Comparison of ENCODE assay signal across 29 cellular contexts in genomic region chr17:47013341-47013740, GRCh38. TPM values are rescaled to one million over a fixed set of nuclear protein-coding genes. Genes with fewer than 3 reads are reported as not detected.
DNase-seq lines count a peak whose midpoint lies in the region; ATAC-seq, FAIRE-seq and TF ChIP-seq lines count a peak whose summit lies in the region.
"Had no signal": no experiment of that assay in that cellular context is flagged by ENCODE, and none has a peak within 500 bp of the region (broad histone marks: within the 10 kb centered on the region; RNA-seq: fewer than 3 reads in every experiment).

No MANE protein-coding gene starts in this region.

- H3K4me1 ChIP-seq in astrocyte (ENCODE audit: insufficient read depth, low read length), result peaks cover 7% of the 10 kb centered on the region
- no peaks in the 10 kb centered on the region for H3K4me1 ChIP-seq in aorta (ENCODE audit: control insufficient read depth in 1 of 2, insufficient read depth in 2 of 2, low read length in 2 of 2)
- H3K4me1 ChIP-seq: BLaER1 had no signal

- H3K4me3 ChIP-seq in astrocyte (ENCODE audit: insufficient read depth, low read depth, low read length) (no peak overlapping the region), aorta (ENCODE audit: low read length in 2 of 2) (no peak overlapping the region)
- H3K4me3 ChIP-seq: BLaER1, GM12878, K562 had no signal

- H3K36me3 ChIP-seq in astrocyte (ENCODE audit: insufficient read depth, low read length), result no peaks in the 10 kb centered on the region
- no peaks in the 10 kb centered on the region for H3K36me3 ChIP-seq in aorta (ENCODE audit: control insufficient read depth in 1 of 2, insufficient read depth in 2 of 2, low read length in 1 of 2)

- H3K9ac ChIP-seq in astrocyte (ENCODE audit: low read length), result no peak overlapping the region
- H3K9ac ChIP-seq: BLaER1, SK-N-SH had no signal

- peak overlapping the region; percentile 66 for H3K27ac Mint-ChIP-seq in astrocyte (ENCODE audit: unreplicated experiment)
- H3K27ac Mint-ChIP-seq: CD4-positive, CD25-positive, alpha-beta regulatory T cell had no signal

- no peak overlapping the region for H3K4me3 Mint-ChIP-seq in astrocyte (ENCODE audit: unreplicated experiment)
- H3K4me3 Mint-ChIP-seq: CD4-positive, CD25-positive, alpha-beta regulatory T cell had no signal

- H4K20me1 ChIP-seq in astrocyte (ENCODE audit: insufficient read depth, low read length), result no peaks in the 10 kb centered on the region
- H4K20me1 ChIP-seq: BLaER1 had no signal

- no peaks in the 10 kb centered on the region for H3K9me3 Mint-ChIP-seq in astrocyte (ENCODE audit: unreplicated experiment)
- H3K9me3 Mint-ChIP-seq: CD4-positive, CD25-positive, alpha-beta regulatory T cell had no signal

- intact Hi-C loops in aorta (cut with DNase I), result no loop called here

- H3K4me2 ChIP-seq in astrocyte (ENCODE audit: low read length), result no peak overlapping the region
- H3K4me2 ChIP-seq: BLaER1, SK-N-SH had no signal

- H3K79me2 ChIP-seq in astrocyte (ENCODE audit: insufficient read depth, low read length), result no peaks in the 10 kb centered on the region

- DNase-seq in EH (ENCODE audit: low read depth) (peak; percentile 80), astrocyte (ENCODE audit: low read depth) (peak; percentile 49), fibroblast of peridontal ligament (ENCODE audit: extremely low read depth) (peak; percentile 16), activated T-cell treated with anti-CD3 and anti-CD28 coated beads for 4 hours (no peak), aorta (no peak), NCI-H2227 treated with DMSO at 0.1 percent for 48 hours (lab: John Stamatoyannopoulos, UW) (no peak)
- DNase-seq: CD4-positive, CD25-positive, alpha-beta regulatory T cell; DMS153; DND-41; Kasumi-1; NCI-H1092 treated with DMSO at 0.1 percent for 48 hours; NCI-H1436 treated with DMSO at 0.1 percent for 48 hours; NCI-H187 treated with DMSO at 0.1 percent for 48 hours; NCI-H2171 treated with DMSO at 0.1 percent for 48 hours; NCI-H524 treated with DMSO at 0.1 percent for 48 hours; NCI-H774; SIG-M5; SK-N-SH; SW 1271 had no signal

- H3K4me1 Mint-ChIP-seq in astrocyte (ENCODE audit: low read depth, unreplicated experiment), result peaks cover 17% of the 10 kb centered on the region

- no peak for FAIRE-seq in astrocyte (lab: Jason Lieb, UNC)
- FAIRE-seq: GM12878, H1, HTR-8/SVneo, K562, RCC 7860 had no signal

- WGBS in aorta, 2 donors, result 33 to 34% methylated on average over 2 of the region's 2 CpGs

- no peak overlapping the region for H2AFZ ChIP-seq in astrocyte (ENCODE audit: low read depth, low read length)

- H3K27me3 ChIP-seq in astrocyte (ENCODE audit: insufficient read depth, low read length) (no peaks in the 10 kb centered on the region), aorta (ENCODE audit: control insufficient read depth in 1 of 2, insufficient read depth in 2 of 2, low read length in 1 of 2) (no peaks in the 10 kb centered on the region)
- H3K27me3 ChIP-seq: BLaER1 had no signal

- TF ChIP-seq CTCF in astrocyte (IDR thresholded peaks at IDR 0.05; ENCODE audit: insufficient read depth, low read depth, low read length), result no peak

- H3K9me3 ChIP-seq in astrocyte (ENCODE audit: insufficient read depth, low read depth, low read length), result no peaks in the 10 kb centered on the region
- no peaks in the 10 kb centered on the region for H3K9me3 ChIP-seq in aorta (ENCODE audit: control insufficient read depth, low read length)
- H3K9me3 ChIP-seq: BLaER1, SK-N-SH had no signal

- ATAC-seq in aorta (ENCODE audit: low FRiP score), result no peak
- ATAC-seq in HG03097 (IDR thresholded peaks at IDR 0.05; ENCODE audit: low FRiP score, unreplicated experiment), result no peak
- ATAC-seq: GM12878, HCT116, K562 had no signal

- no peak overlapping the region for H3K27ac ChIP-seq in astrocyte (ENCODE audit: low read depth, low read length)
- no peak overlapping the region for H3K27ac ChIP-seq in aorta (ENCODE audit: low read depth in 1 of 2, low read length in 2 of 2)
- H3K27ac ChIP-seq: BLaER1 had no signal

- no peaks in the 10 kb centered on the region for H3K27me3 Mint-ChIP-seq in astrocyte (ENCODE audit: low read depth, unreplicated experiment)
- H3K27me3 Mint-ChIP-seq: CD4-positive, CD25-positive, alpha-beta regulatory T cell had no signal

- peaks cover 3% of the 10 kb centered on the region for H3K36me3 Mint-ChIP-seq in astrocyte (ENCODE audit: low read depth, unreplicated experiment)

RNA-seq across cellular contexts. Expression of gene RPRML, which starts 34.3 kb away (rescaled TPM):
- total RNA-seq in astrocyte (not detected in 2 replicates), aorta (1 to 10 TPM in 1 of 2 donors, not detected in 1; 1.4 TPM)
- polyA plus RNA-seq in aorta, result under 1 TPM in 1 of 2 donors, not detected in 1; 0.84 TPM
- total RNA-seq: A673; CD4-positive, CD25-positive, alpha-beta regulatory T cell; GM12878; K562; M059J had no signal
- polyA plus RNA-seq: CD4-positive, CD25-positive, alpha-beta regulatory T cell; GM12878; K562; SK-N-SH had no signal

Comparison
In these comparisons a context has a peak if more than half of its experiments do, and no peak if none do; other contexts are left out.
1. DNase-seq: peak in EH (single experiment), astrocyte (single experiment) and fibroblast of peridontal ligament (single experiment); none in activated T-cell treated with anti-CD3 and anti-CD28 coated beads for 4 hours (single experiment), aorta (0 of 2) and NCI-H2227 treated with DMSO at 0.1 percent for 48 hours (single experiment).